Comparison of ENCODE assay signal across 1 cellular context in the genomic region with DNA sequence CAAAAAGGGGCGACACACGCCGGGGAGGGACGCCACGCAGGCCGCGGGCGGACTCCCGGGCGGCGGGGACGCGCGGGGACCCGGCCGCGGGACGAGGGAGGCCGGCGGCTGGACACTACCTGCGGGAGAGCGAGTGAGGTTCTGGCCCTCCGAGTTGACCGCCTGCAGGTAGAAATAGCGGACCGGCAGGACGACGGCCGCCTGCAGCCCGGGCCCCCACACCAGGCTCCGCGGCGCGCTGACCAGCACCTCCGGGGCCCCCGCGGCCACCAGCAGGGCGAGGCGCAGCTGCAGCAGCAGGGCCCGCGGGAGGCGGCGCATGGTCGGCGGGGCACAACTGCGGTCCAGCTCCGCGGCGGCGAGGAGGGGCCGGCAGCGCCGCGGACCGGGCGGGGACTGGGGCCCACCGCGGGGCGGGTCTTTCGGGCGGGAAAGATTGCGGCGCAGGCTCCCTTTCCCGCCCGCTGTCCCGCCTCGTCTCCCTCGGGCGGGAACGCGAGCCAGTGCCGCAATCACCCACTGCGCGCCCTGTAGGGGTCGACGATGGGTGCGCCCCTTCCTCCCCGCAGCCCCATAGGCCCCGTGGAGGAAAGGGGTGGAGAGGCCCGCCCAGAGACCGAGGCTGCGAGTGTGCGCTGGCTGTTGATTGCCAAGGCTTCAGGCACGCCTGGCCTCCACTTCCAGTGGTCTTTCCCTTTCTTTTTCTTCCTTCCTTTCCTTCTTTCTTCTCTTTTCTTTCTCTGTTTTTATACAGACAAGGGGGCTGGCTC.
A peak's percentile ranks its signal among the peaks of the same experiment; 100 is the strongest.
TF ChIP-seq lines count a peak whose summit lies in the region.

A gene with protein sequence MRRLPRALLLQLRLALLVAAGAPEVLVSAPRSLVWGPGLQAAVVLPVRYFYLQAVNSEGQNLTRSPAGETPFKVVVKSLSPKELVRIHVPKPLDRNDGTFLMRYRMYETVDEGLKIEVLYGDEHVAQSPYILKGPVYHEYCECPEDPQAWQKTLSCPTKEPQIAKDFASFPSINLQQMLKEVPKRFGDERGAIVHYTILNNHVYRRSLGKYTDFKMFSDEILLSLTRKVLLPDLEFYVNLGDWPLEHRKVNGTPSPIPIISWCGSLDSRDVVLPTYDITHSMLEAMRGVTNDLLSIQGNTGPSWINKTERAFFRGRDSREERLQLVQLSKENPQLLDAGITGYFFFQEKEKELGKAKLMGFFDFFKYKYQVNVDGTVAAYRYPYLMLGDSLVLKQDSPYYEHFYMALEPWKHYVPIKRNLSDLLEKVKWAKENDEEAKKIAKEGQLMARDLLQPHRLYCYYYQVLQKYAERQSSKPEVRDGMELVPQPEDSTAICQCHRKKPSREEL (minus strand): TSS at position 339 of the 770 bp plus-strand sequence. CDS start 18 bp downstream, at position 321.

TF ChIP-seq in K562, 482 proteins besides CTCF, POLR2A, EP300 and RAD21 (continued from another document and continues in another):
- no peak for TF ChIP-seq DIDO1 (tag; IDR thresholded peaks at IDR 0.05; ENCODE audit: low read depth)
- no peak for TF ChIP-seq ZNF785 (CRISPR knock-in tag; IDR thresholded peaks at IDR 0.05)
- TF ChIP-seq SMARCA4 (IDR thresholded peaks at IDR 0.05): peak; percentile 21; the same call in 1 of the 2 replicates
- TF ChIP-seq, protein P1, sequence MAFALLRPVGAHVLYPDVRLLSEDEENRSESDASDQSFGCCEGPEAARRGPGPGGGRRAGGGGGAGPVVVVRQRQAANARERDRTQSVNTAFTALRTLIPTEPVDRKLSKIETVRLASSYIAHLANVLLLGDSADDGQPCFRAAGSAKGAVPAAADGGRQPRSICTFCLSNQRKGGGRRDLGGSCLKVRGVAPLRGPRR (CRISPR knock-in tag; IDR thresholded peaks at IDR 0.05): no peak
- 0 out of 2 replicates have a peak, but pooled peaks have one; percentile 25 for TF ChIP-seq MIER1 (IDR thresholded peaks at IDR 0.05; ENCODE audit: low read depth)
- TF ChIP-seq ZNF79 (CRISPR knock-in tag; IDR thresholded peaks at IDR 0.05; ENCODE audit: low read depth): no peak
- no peak for TF ChIP-seq KDM2B (CRISPR knock-in tag; IDR thresholded peaks at IDR 0.05)
- peak; percentile 97 for TF ChIP-seq MAX (CRISPR knock-in tag; IDR thresholded peaks at IDR 0.05)
- TF ChIP-seq EP400 (IDR thresholded peaks at IDR 0.05): peak; percentile 5
- TF ChIP-seq POLR2B (IDR thresholded peaks at IDR 0.05; ENCODE audit: low read depth, partially characterized antibody): no peak
- TF ChIP-seq PML (IDR thresholded peaks at IDR 0.05; ENCODE audit: low read length): no peak
- peak; percentile 92 for TF ChIP-seq ZNF431 (CRISPR knock-in tag; IDR thresholded peaks at IDR 0.05)
- peak; percentile 62; the same call in 1 of the 2 replicates for TF ChIP-seq REST (CRISPR knock-in tag; IDR thresholded peaks at IDR 0.05; ENCODE audit: low read depth)
- TF ChIP-seq ZNF274 (IDR thresholded peaks at IDR 0.05; ENCODE audit: borderline replicate concordance, low read depth, low read length): no peak
- no peak for TF ChIP-seq ZSCAN29 (IDR thresholded peaks at IDR 0.05)
- TF ChIP-seq HINFP (tag; conservative IDR thresholded peaks at IDR 0.05; ENCODE audit: low read depth): no peak
- no peak for TF ChIP-seq HMG20B (CRISPR knock-in tag; IDR thresholded peaks at IDR 0.05)
- no peak for TF ChIP-seq BCL6 (CRISPR knock-in tag; IDR thresholded peaks at IDR 0.05)
- TF ChIP-seq CREB3 (tag; conservative IDR thresholded peaks at IDR 0.05; ENCODE audit: low read depth): peak; percentile 56; the same call in 1 of the 2 replicates
- TF ChIP-seq TOE1 (IDR thresholded peaks at IDR 0.05; ENCODE audit: borderline replicate concordance): 0 out of 2 replicates have a peak, but pooled peaks have one; percentile 18
- TF ChIP-seq TOE1 (CRISPR knock-in tag; IDR thresholded peaks at IDR 0.05; ENCODE audit: borderline replicate concordance, low read depth): no peak
- TF ChIP-seq CXXC5 (CRISPR knock-in tag; IDR thresholded peaks at IDR 0.05): peak; percentile 91
- TF ChIP-seq ZNF507 (tag; conservative IDR thresholded peaks at IDR 0.05): no peak
- peak; percentile 94 for TF ChIP-seq GATAD2B (IDR thresholded peaks at IDR 0.05; ENCODE audit: borderline replicate concordance)
- TF ChIP-seq, protein P2, sequence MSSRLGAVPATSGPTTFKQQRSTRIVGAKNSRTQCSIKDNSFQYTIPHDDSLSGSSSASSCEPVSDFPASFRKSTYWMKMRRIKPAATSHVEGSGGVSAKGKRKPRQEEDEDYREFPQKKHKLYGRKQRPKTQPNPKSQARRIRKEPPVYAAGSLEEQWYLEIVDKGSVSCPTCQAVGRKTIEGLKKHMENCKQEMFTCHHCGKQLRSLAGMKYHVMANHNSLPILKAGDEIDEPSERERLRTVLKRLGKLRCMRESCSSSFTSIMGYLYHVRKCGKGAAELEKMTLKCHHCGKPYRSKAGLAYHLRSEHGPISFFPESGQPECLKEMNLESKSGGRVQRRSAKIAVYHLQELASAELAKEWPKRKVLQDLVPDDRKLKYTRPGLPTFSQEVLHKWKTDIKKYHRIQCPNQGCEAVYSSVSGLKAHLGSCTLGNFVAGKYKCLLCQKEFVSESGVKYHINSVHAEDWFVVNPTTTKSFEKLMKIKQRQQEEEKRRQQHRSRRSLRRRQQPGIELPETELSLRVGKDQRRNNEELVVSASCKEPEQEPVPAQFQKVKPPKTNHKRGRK (tag; IDR thresholded peaks at IDR 0.05): no peak
- TF ChIP-seq ZNF551 (CRISPR knock-in tag; IDR thresholded peaks at IDR 0.05): no peak
- TF ChIP-seq ARNT (IDR thresholded peaks at IDR 0.05): no peak
- peak; percentile 63; the same call in 1 of the 2 replicates for TF ChIP-seq POLR2H (tag; IDR thresholded peaks at IDR 0.05; ENCODE audit: low read depth)
- TF ChIP-seq ZBED1 (IDR thresholded peaks at IDR 0.05): 0 out of 2 replicates have a peak, but pooled peaks have one; percentile 40
- TF ChIP-seq ZMIZ1 (IDR thresholded peaks at IDR 0.05; ENCODE audit: low read depth in 2 of 2, low read length in 2 of 2): no peak
- TF ChIP-seq ETV5 (CRISPR knock-in tag; IDR thresholded peaks at IDR 0.05; ENCODE audit: low read depth): no peak
- TF ChIP-seq ZNF174 (CRISPR knock-in tag; IDR thresholded peaks at IDR 0.05): no peak
- TF ChIP-seq MCM2 (IDR thresholded peaks at IDR 0.05; ENCODE audit: low read depth): no peak
- no peak for TF ChIP-seq ZC3H8 (IDR thresholded peaks at IDR 0.05)
- TF ChIP-seq WHSC1 (IDR thresholded peaks at IDR 0.05; ENCODE audit: low read length): no peak
- TF ChIP-seq CCAR2 (IDR thresholded peaks at IDR 0.05; ENCODE audit: low read depth, low read length): no peak
- TF ChIP-seq PCBP2 (IDR thresholded peaks at IDR 0.05; ENCODE audit: low read depth, low read length, poor library complexity, severe bottlenecking): no peak
- TF ChIP-seq, protein P3, sequence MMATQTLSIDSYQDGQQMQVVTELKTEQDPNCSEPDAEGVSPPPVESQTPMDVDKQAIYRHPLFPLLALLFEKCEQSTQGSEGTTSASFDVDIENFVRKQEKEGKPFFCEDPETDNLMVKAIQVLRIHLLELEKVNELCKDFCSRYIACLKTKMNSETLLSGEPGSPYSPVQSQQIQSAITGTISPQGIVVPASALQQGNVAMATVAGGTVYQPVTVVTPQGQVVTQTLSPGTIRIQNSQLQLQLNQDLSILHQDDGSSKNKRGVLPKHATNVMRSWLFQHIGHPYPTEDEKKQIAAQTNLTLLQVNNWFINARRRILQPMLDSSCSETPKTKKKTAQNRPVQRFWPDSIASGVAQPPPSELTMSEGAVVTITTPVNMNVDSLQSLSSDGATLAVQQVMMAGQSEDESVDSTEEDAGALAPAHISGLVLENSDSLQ (IDR thresholded peaks at IDR 0.05): no peak
- no peak for TF ChIP-seq HDGF (IDR thresholded peaks at IDR 0.05)
- no peak for TF ChIP-seq TBL1XR1 (IDR thresholded peaks at IDR 0.05; ENCODE audit: low read length in 2 of 2)
- no peak for TF ChIP-seq ELF4 (CRISPR knock-in tag; IDR thresholded peaks at IDR 0.05)
- no peak for TF ChIP-seq NFYB (IDR thresholded peaks at IDR 0.05; ENCODE audit: extremely low read depth, insufficient read length)
- TF ChIP-seq, protein P4, sequence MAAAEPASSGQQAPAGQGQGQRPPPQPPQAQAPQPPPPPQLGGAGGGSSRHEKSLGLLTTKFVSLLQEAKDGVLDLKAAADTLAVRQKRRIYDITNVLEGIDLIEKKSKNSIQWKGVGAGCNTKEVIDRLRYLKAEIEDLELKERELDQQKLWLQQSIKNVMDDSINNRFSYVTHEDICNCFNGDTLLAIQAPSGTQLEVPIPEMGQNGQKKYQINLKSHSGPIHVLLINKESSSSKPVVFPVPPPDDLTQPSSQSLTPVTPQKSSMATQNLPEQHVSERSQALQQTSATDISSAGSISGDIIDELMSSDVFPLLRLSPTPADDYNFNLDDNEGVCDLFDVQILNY (CRISPR knock-in tag; IDR thresholded peaks at IDR 0.05): peak; percentile 96
- TF ChIP-seq XRCC3 (IDR thresholded peaks at IDR 0.05): no peak
- no peak for TF ChIP-seq THRA (IDR thresholded peaks at IDR 0.05)
